8 cellular contexts compared by ENCODE assay signal in the genomic region with DNA sequence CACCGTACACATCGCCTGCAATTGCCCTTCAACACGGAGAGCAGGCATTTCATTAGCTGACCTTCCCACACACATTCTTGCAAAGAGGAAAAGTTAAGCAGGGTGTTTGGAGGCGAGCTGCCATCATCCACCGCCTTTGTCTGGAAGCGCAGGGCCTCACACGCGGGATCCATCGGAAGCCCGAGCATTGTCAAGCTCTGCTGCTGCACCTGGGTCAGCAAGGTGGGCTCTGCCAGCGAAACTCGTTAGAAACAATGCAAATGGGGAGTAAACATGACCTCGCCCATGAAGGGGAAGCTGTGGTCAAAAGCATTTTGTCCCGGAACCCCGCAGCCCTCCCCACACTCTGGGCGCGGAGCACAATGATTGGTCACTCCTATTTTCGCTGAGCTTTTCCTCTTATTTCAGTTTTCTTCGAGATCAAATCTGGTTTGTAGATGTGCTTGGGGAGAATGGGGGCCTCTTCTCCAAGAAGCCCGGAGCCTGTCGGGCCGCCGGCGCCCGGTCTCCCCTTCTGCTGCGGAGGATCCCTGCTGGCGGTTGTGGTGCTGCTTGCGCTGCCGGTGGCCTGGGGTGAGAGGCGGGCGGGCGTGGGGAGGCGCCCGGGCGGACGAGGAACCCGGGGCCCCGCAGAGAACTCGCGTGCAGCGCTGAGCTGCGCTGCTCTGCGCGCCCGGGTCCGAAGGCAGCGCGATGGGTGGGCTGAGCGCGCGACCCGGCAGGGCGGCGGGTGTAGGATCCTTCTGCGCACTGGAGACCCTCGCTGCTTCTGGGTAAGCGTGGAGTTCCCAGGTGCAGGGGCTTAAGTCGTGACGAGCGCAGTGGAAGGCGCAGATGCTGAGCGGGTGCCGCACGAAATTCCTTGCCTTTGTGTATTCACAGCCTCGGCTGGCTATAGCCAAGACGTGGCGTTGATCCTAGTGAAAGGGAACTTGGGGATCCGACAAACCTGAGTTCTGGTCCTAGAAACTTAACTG. TPM values are rescaled to one million over a fixed set of nuclear protein-coding genes. Genes with fewer than 3 reads are reported as not detected.
DNase-seq lines count a peak whose midpoint lies in the region.

CR1 (plus strand) TSS at position 342 of the 977 bp plus-strand sequence; CDS start at position 453, 111 bp downstream.

- H3K27ac Mint-ChIP-seq in activated naive CD4-positive, alpha-beta T cell treated with anti-CD3 and anti-CD28 coated beads, Interleukin-2, amount 50 U/mL, for 24 hours = peak within 1 kb of the TSS; percentile 26

- H3K9me3 ChIP-seq in HAP-1 (no peaks in the 10 kb centered on the region), iPS-18c (ENCODE audit: control insufficient read depth, insufficient read depth, low read length) (peaks cover 2% of the 10 kb centered on the region)

- no peaks in the 10 kb centered on the region for H3K9me3 Mint-ChIP-seq in activated naive CD4-positive, alpha-beta T cell treated with anti-CD3 and anti-CD28 coated beads, Interleukin-2, amount 50 U/mL, for 24 hours

- H3K4me3 ChIP-seq in GM08714 (ENCODE audit: low read length) = peak within 1 kb of the TSS; percentile 64
- H3K4me3 ChIP-seq in HAP-1 = 0 out of 2 replicates have a peak within 1 kb of the TSS, but pooled peaks have one; percentile 3
- H3K4me3 ChIP-seq in iPS-18c (ENCODE audit: insufficient read depth, low read depth, low read length) = peak within 1 kb of the TSS; percentile 64

- H3K4me1 Mint-ChIP-seq in activated naive CD4-positive, alpha-beta T cell treated with anti-CD3 and anti-CD28 coated beads, Interleukin-2, amount 50 U/mL, for 24 hours = peaks cover 23% of the 10 kb centered on the region

- in situ Hi-C loops in HAP-1 (cut with MboI; ENCODE audit: low sequenced_read_pairs) = loop anchor here (25.0 kb wide), 1 partner anchor 759 kb away; no protein-coding TSS in a partner anchor
- in situ Hi-C loops in G401 (cut with HindIII; ENCODE audit: low sequenced_read_pairs) = no loop called here

- peaks cover 40% of the 10 kb centered on the region for H3K27me3 ChIP-seq in HAP-1 (ENCODE audit: low read depth)

- DNase-seq in HAP-1 (ENCODE audit: low spot score in 2 of 2) (peak in 1 of 2 experiments; percentile 22), NOMO-1 treated with DMSO at 0.1 percent for 48 hours (lab: John Stamatoyannopoulos, UW; ENCODE audit: unreplicated experiment) (peak; percentile 69), amniotic stem cell (lab: John Stamatoyannopoulos, UW) (no peak), G401 (ENCODE audit: low spot score) (no peak)
- peak in 2 of 3 donors; percentile 2 to 15 for DNase-seq in stimulated activated CD4-positive, alpha-beta T cell treated with anti-CD3 and anti-CD28 coated beads, Interleukin-12 subunit alpha, Interleukin-12 subunit beta, amount 100 ng/mL, for 48 hours (ENCODE audit: low read depth in 2 of 3, low spot score in 1 of 3)

- no peaks in the 10 kb centered on the region for H3K4me1 ChIP-seq in HAP-1

- no peaks in the 10 kb centered on the region for H3K36me3 ChIP-seq in HAP-1 (replicated peaks)

- H3K36me3 Mint-ChIP-seq in activated naive CD4-positive, alpha-beta T cell treated with anti-CD3 and anti-CD28 coated beads, Interleukin-2, amount 50 U/mL, for 24 hours = no peaks in the 10 kb centered on the region

- H3K27me3 Mint-ChIP-seq in activated naive CD4-positive, alpha-beta T cell treated with anti-CD3 and anti-CD28 coated beads, Interleukin-2, amount 50 U/mL, for 24 hours = peaks cover 12% of the 10 kb centered on the region

- peak within 1 kb of the TSS; percentile 76 for H3K4me3 Mint-ChIP-seq in activated naive CD4-positive, alpha-beta T cell treated with anti-CD3 and anti-CD28 coated beads, Interleukin-2, amount 50 U/mL, for 24 hours

RNA-seq across cellular contexts. Expression of gene CR1, which starts in this region (rescaled TPM):
- not detected in 2 replicates for total RNA-seq in G401 (2014; rRNA removed; shearing (Covaris generic))

Comparison
In these comparisons a context has a peak if more than half of its experiments do, and no peak if none do; other contexts are left out.
1. H3K4me3 ChIP-seq: peak in every context shown above with its lines; median percentile 64 in GM08714; 64 in iPS-18c; 3 in HAP-1.
2. DNase-seq: peak in NOMO-1 treated with DMSO at 0.1 percent for 48 hours (single experiment) and stimulated activated CD4-positive, alpha-beta T cell treated with anti-CD3 and anti-CD28 coated beads, Interleukin-12 subunit alpha, Interleukin-12 subunit beta, amount 100 ng/mL, for 48 hours (2 of 3); none in amniotic stem cell (single experiment) and G401 (single experiment).